25 cellular contexts compared by ENCODE assay signal in the genomic region with DNA sequence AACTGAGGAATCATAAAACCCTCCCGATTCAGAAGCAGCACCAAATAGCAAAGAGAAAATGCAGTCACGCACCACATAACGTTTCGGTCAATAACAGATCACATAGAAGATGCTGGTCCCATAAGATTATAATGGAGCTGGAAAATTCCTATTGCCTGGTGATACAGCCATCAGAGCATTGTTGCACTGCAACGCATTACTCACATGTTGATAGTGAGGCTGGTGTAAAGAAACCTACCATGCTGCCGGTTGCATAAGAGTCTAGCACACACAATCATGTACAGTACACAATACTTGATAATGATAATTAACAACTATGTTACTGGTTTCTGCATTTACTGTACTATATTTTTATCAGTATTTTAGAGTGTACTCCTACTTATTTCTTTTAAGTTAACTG.
"Had no signal": no experiment of that assay in that cellular context is flagged by ENCODE, and none has a peak within 500 bp of the region (broad histone marks: within the 10 kb centered on the region; RNA-seq: fewer than 3 reads in every experiment).

No MANE protein-coding gene starts in this region.

- ATAC-seq: activated T-cell treated with anti-CD3 and anti-CD28 coated beads, Interleukin-2, amount 50 U/mL, for 72 hours; K562; SK-N-SH treated with all-trans-retinoic acid at 6 μM for 48 hours had no signal

- H3K27ac ChIP-seq: Peyer's patch, RWPE1, SJSA1 had no signal

- H3K4me3 ChIP-seq: K562, Peyer's patch, SJSA1 had no signal

- H3K27me3 ChIP-seq: Peyer's patch, SJSA1 had no signal

- H3K9me3 ChIP-seq: Peyer's patch, SJSA1 had no signal

- DNase-seq: activated B cell treated with CpG ODN at 0.5 μM for 24 hours; activated CD4-positive, alpha-beta memory T cell treated with anti-CD3 and anti-CD28 coated beads, Interleukin-2, amount 10 ng/mL, durations not matched to agents 7 days and 5 days; activated CD4-positive, alpha-beta T cell treated with anti-CD3 and anti-CD28 coated beads, Interleukin-2, amount 10 ng/mL, durations not matched to agents 7 days and 5 days; activated CD8-positive, alpha-beta memory T cell treated with anti-CD3 and anti-CD28 coated beads, Interleukin-2, amount 50 U/mL, for 4 hours; activated gamma-delta T cell treated with Interleukin-2 at 50 U/mL for 16 hours; activated naive CD4-positive, alpha-beta T cell treated with anti-CD3 and anti-CD28 coated beads, Interleukin-2, amount 10 ng/mL, durations not matched to agents 7 days and 5 days; activated naive CD8-positive, alpha-beta T cell treated with anti-CD3 and anti-CD28 coated beads for 36 hours; activated T-cell treated with anti-CD3 and anti-CD28 coated beads, Interleukin-2, amount 50 U/mL, for 72 hours; anterior cingulate cortex; caudate nucleus; Karpas-422; MM.1S; NCI-H1105; NCI-H1436; NCI-H1694 treated with DMSO at 0.1 percent for 48 hours; NCI-H2029 treated with DMSO at 0.1 percent for 48 hours; NCI-H345; NCI-H510A; Peyer's patch; Right ventricle myocardium superior; T-helper 9 cell had no signal
